8 cellular contexts compared by ENCODE assay signal in the genomic region with DNA sequence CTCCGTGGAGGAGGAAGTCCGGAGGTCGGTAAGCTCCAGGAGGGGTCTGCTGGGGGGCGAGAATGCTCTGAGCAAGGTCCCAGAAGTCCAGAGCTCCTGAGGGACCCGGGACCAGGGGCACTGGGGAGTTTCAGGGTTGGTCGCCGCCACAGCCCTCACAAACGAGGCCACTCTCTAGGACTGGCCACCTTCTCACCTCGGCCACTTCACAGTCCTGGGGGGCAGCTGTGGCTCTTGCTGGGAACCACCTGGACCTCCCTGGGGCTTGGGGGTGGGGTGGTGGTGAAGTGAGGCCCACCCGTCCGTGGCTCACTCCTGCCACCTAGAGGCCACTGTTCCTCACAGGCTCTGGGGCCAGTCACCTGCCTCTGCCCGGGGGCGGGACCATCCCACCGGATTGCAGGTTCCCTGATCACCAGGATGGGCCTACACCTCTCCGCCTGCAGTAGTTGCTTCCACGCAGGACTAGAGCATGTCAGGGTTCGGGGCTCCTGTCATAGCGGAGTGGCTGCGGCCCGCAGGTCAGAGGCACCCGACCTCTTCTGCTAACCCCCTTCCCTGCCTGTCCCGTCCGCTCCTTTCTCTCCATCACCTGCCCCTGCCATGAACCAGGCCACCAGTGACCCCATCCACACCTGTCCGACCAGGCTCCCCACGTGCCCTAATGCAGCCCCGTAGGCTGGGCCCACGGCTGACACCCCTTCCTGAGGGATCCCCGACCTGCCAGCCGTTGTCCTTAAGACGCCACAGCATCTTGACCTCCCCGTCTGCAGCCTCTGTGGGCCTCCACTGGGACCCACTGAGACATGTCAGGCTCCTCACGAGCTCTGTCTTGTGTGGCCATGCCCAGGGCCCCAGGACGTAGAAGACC. TPM values are rescaled to one million over a fixed set of nuclear protein-coding genes. Genes with fewer than 3 reads are reported as not detected.
DNase-seq lines count a peak whose midpoint lies in the region; ATAC-seq and TF ChIP-seq lines count a peak whose summit lies in the region.

No MANE protein-coding gene starts in this region.

- intact Hi-C loops in posterior cingulate gyrus (cut with DNase I), result no loop called here

- peaks cover 8% of the 10 kb centered on the region for H3K27me3 Mint-ChIP-seq in activated T-helper 17 cell treated with anti-CD3 and anti-CD28 coated beads, Interleukin-2, amount 50 U/mL, for 72 hours

- peak; percentile 83 for TF ChIP-seq CTCF in foreskin fibroblast (IDR thresholded peaks at IDR 0.05; ENCODE audit: low read depth, low read length)
- peak; percentile 82 to 90 (median 86) for TF ChIP-seq CTCF in upper lobe of left lung (IDR thresholded peaks at IDR 0.05)

- H3K27ac Mint-ChIP-seq in activated T-helper 17 cell treated with anti-CD3 and anti-CD28 coated beads, Interleukin-2, amount 50 U/mL, for 72 hours, result peak overlapping the region; percentile 76

- peak overlapping the region; percentile 85 to 93 (median 90) for H3K27ac ChIP-seq in upper lobe of left lung

- H3K36me3 ChIP-seq in upper lobe of left lung, result no peaks in the 10 kb centered on the region

- H3K27me3 ChIP-seq in upper lobe of left lung, result no peaks in the 10 kb centered on the region

- 42 to 47% methylated on average over 15 to 28 of the region's 33 CpGs for WGBS in upper lobe of left lung, 2 donors

- ATAC-seq in activated T-helper 17 cell treated with anti-CD3 and anti-CD28 coated beads, Interleukin-2, amount 50 U/mL, for 72 hours (replicated peaks), result peak; percentile 79
- ATAC-seq in upper lobe of left lung (ENCODE audit: low FRiP score in 2 of 2) (peak; percentile 63 to 77), GM19324 (IDR thresholded peaks at IDR 0.05; ENCODE audit: low FRiP score, unreplicated experiment) (no peak)

- H3K4me3 ChIP-seq in foreskin fibroblast (ENCODE audit: low read depth in 1 of 2, low read length in 2 of 2) (no peak overlapping the region), upper lobe of left lung (peak overlapping the region in 3 of 4 donors; percentile 6 to 34 (median 23))

- no peaks in the 10 kb centered on the region for H3K9me3 Mint-ChIP-seq in activated T-helper 17 cell treated with anti-CD3 and anti-CD28 coated beads, Interleukin-2, amount 50 U/mL, for 72 hours

- H3K4me1 ChIP-seq in upper lobe of left lung, result peaks cover 39 to 59% (median 51%) of the 10 kb centered on the region in 4 donors

- peak; percentile 90 for DNase-seq in ELF-1 (ENCODE audit: low read depth, low spot score)
- peak; percentile 99 for DNase-seq in HuH-7.5 (ENCODE audit: low spot score)
- peak; percentile 58 for DNase-seq in RPMI7951 (ENCODE audit: low read depth)
- peak in 1 of 2 donors; percentile 79 for DNase-seq in foreskin fibroblast
- DNase-seq in posterior cingulate gyrus, result peak in 9 of 10 donors; percentile 52 to 92 (median 67)
- DNase-seq in upper lobe of left lung, result peak; percentile 74 to 81

- H3K9me3 ChIP-seq in upper lobe of left lung, result no peaks in the 10 kb centered on the region

- H3K4me3 Mint-ChIP-seq in activated T-helper 17 cell treated with anti-CD3 and anti-CD28 coated beads, Interleukin-2, amount 50 U/mL, for 72 hours, result peak overlapping the region; percentile 83

- TF ChIP-seq POLR2A in upper lobe of left lung (IDR thresholded peaks at IDR 0.05), result no peak

- no peak for TF ChIP-seq EP300 in upper lobe of left lung (IDR thresholded peaks at IDR 0.05)

- peaks cover 4% of the 10 kb centered on the region for H3K4me1 Mint-ChIP-seq in activated T-helper 17 cell treated with anti-CD3 and anti-CD28 coated beads, Interleukin-2, amount 50 U/mL, for 72 hours

- peaks cover 5% of the 10 kb centered on the region for H3K36me3 Mint-ChIP-seq in activated T-helper 17 cell treated with anti-CD3 and anti-CD28 coated beads, Interleukin-2, amount 50 U/mL, for 72 hours (ENCODE audit: low read depth)

RNA-seq across cellular contexts. Expression of gene TCEA2, which starts 5.1 kb away (rescaled TPM):
- 28.2 and 34.2 TPM in 2 replicates for total RNA-seq in RPMI7951 (2014; rRNA removed; shearing (Covaris generic))
- total RNA-seq in activated T-helper 17 cell treated with anti-CD3 and anti-CD28 coated beads, Interleukin-2, amount 50 U/mL, for 72 hours, result 10 to 100 TPM; 52.0 to 79.9 TPM
- 10 to 100 TPM; 21.7 to 56.0 (median 28.4) TPM for total RNA-seq in upper lobe of left lung

RNA-seq across cellular contexts. Expression of gene SOX18, which starts 8.4 kb away (rescaled TPM):
- 0.12 and 0.20 TPM in 2 replicates for total RNA-seq in RPMI7951 (2014; rRNA removed; shearing (Covaris generic))
- under 1 TPM; 0.13 to 0.22 TPM for total RNA-seq in activated T-helper 17 cell treated with anti-CD3 and anti-CD28 coated beads, Interleukin-2, amount 50 U/mL, for 72 hours
- 100 to 1,000 TPM in 1 of 6 donors, 10 to 100 TPM in 4, 1 to 10 TPM in 1; 6.3 to 138 (median 37.7) TPM for total RNA-seq in upper lobe of left lung

RNA-seq across cellular contexts. Expression of gene RGS19, which starts 21.5 kb away (rescaled TPM):
- 18.9 and 22.0 TPM in 2 replicates for total RNA-seq in RPMI7951 (2014; rRNA removed; shearing (Covaris generic))
- 10 to 100 TPM; 38.6 to 49.4 TPM for total RNA-seq in activated T-helper 17 cell treated with anti-CD3 and anti-CD28 coated beads, Interleukin-2, amount 50 U/mL, for 72 hours
- 10 to 100 TPM; 21.5 to 70.8 (median 55.6) TPM for total RNA-seq in upper lobe of left lung

RNA-seq across cellular contexts. Expression of gene C20orf204, which starts 21.9 kb away (rescaled TPM):
- 0.36 and 1.7 TPM in 2 replicates for total RNA-seq in RPMI7951 (2014; rRNA removed; shearing (Covaris generic))
- total RNA-seq in activated T-helper 17 cell treated with anti-CD3 and anti-CD28 coated beads, Interleukin-2, amount 50 U/mL, for 72 hours, result 10 to 100 TPM; 12.8 to 21.5 TPM
- 1 to 10 TPM in 4 of 6 donors, under 1 TPM in 2; 0.44 to 2.3 (median 1.7) TPM for total RNA-seq in upper lobe of left lung

RNA-seq across cellular contexts. Expression of gene OPRL1, which starts 22.0 kb away (rescaled TPM):
- 0.29 and 0.84 TPM in 2 replicates for total RNA-seq in RPMI7951 (2014; rRNA removed; shearing (Covaris generic))
- total RNA-seq in activated T-helper 17 cell treated with anti-CD3 and anti-CD28 coated beads, Interleukin-2, amount 50 U/mL, for 72 hours, result under 1 TPM; 0.48 to 0.56 TPM
- 1 to 10 TPM; 1.7 to 3.1 (median 2.6) TPM for total RNA-seq in upper lobe of left lung

Comparison
In these comparisons a context has a peak if more than half of its experiments do, and no peak if none do; other contexts are left out.
1. H3K4me3 ChIP-seq: peak in upper lobe of left lung (3 of 4); none in foreskin fibroblast (0 of 2).